In the genomic region with DNA sequence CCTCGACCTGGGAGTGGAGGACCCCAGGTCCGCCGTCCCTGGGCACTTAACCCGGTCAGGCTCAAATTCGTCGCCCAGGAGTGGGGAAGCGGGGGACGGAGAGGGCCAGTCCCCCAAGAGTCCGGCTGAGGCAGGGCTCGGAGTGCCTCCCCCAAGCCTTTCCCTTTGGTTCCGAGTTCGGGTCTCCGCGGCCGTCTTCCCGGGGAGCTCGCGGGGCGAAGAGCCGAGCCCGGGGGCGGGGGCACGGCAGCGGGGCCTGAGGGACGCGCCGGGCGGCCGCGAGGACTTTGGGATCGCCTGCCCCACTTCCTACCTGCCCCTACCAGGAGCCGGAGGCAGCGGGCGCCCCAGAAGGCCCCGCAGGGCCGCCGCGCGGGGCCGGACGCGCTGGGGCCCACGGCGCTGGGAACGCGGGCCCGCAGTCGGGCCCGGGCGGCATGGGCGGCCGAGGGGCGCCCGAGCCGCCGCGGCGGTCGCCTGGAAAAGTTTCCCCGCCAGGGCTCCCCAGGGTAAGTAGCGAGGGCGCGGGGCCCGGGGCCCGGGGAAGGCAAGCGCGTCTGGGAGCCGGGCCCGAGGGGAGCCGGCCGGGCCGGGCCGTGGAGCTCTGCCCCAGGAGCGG, we compare ENCODE assay signal across 8 cellular contexts. TPM values are rescaled to one million over a fixed set of nuclear protein-coding genes. Genes with fewer than 3 reads are reported as not detected.
DNase-seq lines count a peak whose midpoint lies in the region; ATAC-seq and TF ChIP-seq lines count a peak whose summit lies in the region.

No MANE protein-coding gene starts in this region.

- no peak for TF ChIP-seq CTCF in fibroblast of lung (conservative IDR thresholded peaks at IDR 0.05 in 1 of 2, IDR thresholded peaks at IDR 0.05 in 1 of 2; ENCODE audit: low read depth in 1 of 2, low read length in 2 of 2)

- peak overlapping the region; percentile 74 to 81 (median 76) for H3K4me3 ChIP-seq in fibroblast of lung (replicated peaks in 1 of 4; ENCODE audit: control extremely low read depth in 1 of 4, insufficient read depth in 1 of 4, low read depth in 3 of 4, low read length in 4 of 4)
- peak overlapping the region; percentile 79 for H3K4me3 ChIP-seq in neuron (ENCODE audit: low read length)

- H3K36me3 ChIP-seq in fibroblast of lung (ENCODE audit: control insufficient read depth, insufficient read depth, low read length) = peaks cover 2% of the 10 kb centered on the region
- H3K36me3 ChIP-seq in neuron (ENCODE audit: insufficient read depth, low read length) = peaks cover 4% of the 10 kb centered on the region

- H4K20me1 ChIP-seq in fibroblast of lung (ENCODE audit: control insufficient read depth, extremely low read depth, insufficient read depth, low read length) = no peaks in the 10 kb centered on the region

- peak overlapping the region; percentile 78 for H2AFZ ChIP-seq in fibroblast of lung (ENCODE audit: low read length)
- peak overlapping the region; percentile 88 for H2AFZ ChIP-seq in neuron (ENCODE audit: low read depth, low read length)

- peak; percentile 73 for DNase-seq in GM03348 (ENCODE audit: low spot score)
- DNase-seq in activated CD8-positive, alpha-beta memory T cell treated with anti-CD3 and anti-CD28 coated beads, Interleukin-2, amount 50 U/mL, for 4 hours = peak; percentile 49
- DNase-seq in fibroblast of lung (ENCODE audit: low read depth in 2 of 2) = peak; percentile 28 to 38
- no peak for DNase-seq in dedifferentiated amniotic fluid mesenchymal stem cell (ENCODE audit: extremely low spot score)
- no peak for DNase-seq in COR-L47 (lab: John Stamatoyannopoulos, UW)
- no peak for DNase-seq in NCI-H1048 (lab: John Stamatoyannopoulos, UW)

- H3K4me2 ChIP-seq in fibroblast of lung (ENCODE audit: extremely low read depth, insufficient read depth, low read length) = peak overlapping the region; percentile 91

- H3K27ac ChIP-seq in fibroblast of lung (ENCODE audit: insufficient read depth, low read length) = peak overlapping the region; percentile 84

- peaks cover 38% of the 10 kb centered on the region for H3K79me2 ChIP-seq in fibroblast of lung (ENCODE audit: control insufficient read depth, insufficient read depth, low read length)

- H3K4me1 ChIP-seq in fibroblast of lung (ENCODE audit: control insufficient read depth, extremely low read depth, insufficient read depth, low read length) (peaks cover 24% of the 10 kb centered on the region), neuron (ENCODE audit: insufficient read depth, low read length) (peaks cover 29% of the 10 kb centered on the region)

- no peaks in the 10 kb centered on the region for H3K9me3 ChIP-seq in fibroblast of lung (ENCODE audit: control insufficient read depth, insufficient read depth, low read depth, low read length)
- H3K9me3 ChIP-seq in neuron (ENCODE audit: low read length) = no peaks in the 10 kb centered on the region

- peak overlapping the region; percentile 84 for H3K9ac ChIP-seq in fibroblast of lung (ENCODE audit: insufficient read depth, low read length)

- peak; percentile 27 for ATAC-seq in HG03432 (IDR thresholded peaks at IDR 0.05; ENCODE audit: unreplicated experiment)

- H3K27me3 ChIP-seq in fibroblast of lung (ENCODE audit: control insufficient read depth, insufficient read depth, low read length) (no peaks in the 10 kb centered on the region), neuron (ENCODE audit: insufficient read depth, low read length) (no peaks in the 10 kb centered on the region)

RNA-seq across cellular contexts. Expression of gene FURIN, which starts 2.8 kb away (rescaled TPM):
- total RNA-seq in fibroblast of lung = 19.5 and 27.9 TPM in 2 replicates
- polyA plus RNA-seq in fibroblast of lung = 19.4 and 20.4 TPM in 2 replicates
- polyA plus RNA-seq in fibroblast of lung (2012) = 45.8 and 46.5 TPM in 2 replicates
- polyA minus RNA-seq in fibroblast of lung (ENCODE audit: low replicate concordance) = 57.3 and 68.2 TPM in 2 replicates

RNA-seq across cellular contexts. Expression of gene FES, which starts 13.1 kb away (rescaled TPM):
- total RNA-seq in fibroblast of lung = 23.4 and 31.2 TPM in 2 replicates
- 5.5 and 7.0 TPM in 2 replicates for polyA plus RNA-seq in fibroblast of lung
- polyA plus RNA-seq in fibroblast of lung (2012) = 9.1 and 12.6 TPM in 2 replicates
- 19.3 and 27.0 TPM in 2 replicates for polyA minus RNA-seq in fibroblast of lung (ENCODE audit: low replicate concordance)

RNA-seq across cellular contexts. Expression of gene MAN2A2, which starts 31.9 kb away (rescaled TPM):
- total RNA-seq in fibroblast of lung = 18.2 and 36.0 TPM in 2 replicates
- polyA plus RNA-seq in fibroblast of lung = 11.3 and 18.0 TPM in 2 replicates
- 12.6 and 16.0 TPM in 2 replicates for polyA plus RNA-seq in fibroblast of lung (2012)
- polyA minus RNA-seq in fibroblast of lung (ENCODE audit: low replicate concordance) = 69.8 and 80.4 TPM in 2 replicates

Comparison
In these comparisons a context has a peak if more than half of its experiments do, and no peak if none do; other contexts are left out.
1. DNase-seq: peak in GM03348 (single experiment), activated CD8-positive, alpha-beta memory T cell treated with anti-CD3 and anti-CD28 coated beads, Interleukin-2, amount 50 U/mL, for 4 hours (single experiment) and fibroblast of lung (2 of 2); none in dedifferentiated amniotic fluid mesenchymal stem cell (single experiment), COR-L47 (single experiment) and NCI-H1048 (single experiment).